ENCODE assay signal across 1 cellular context in the genomic region with DNA sequence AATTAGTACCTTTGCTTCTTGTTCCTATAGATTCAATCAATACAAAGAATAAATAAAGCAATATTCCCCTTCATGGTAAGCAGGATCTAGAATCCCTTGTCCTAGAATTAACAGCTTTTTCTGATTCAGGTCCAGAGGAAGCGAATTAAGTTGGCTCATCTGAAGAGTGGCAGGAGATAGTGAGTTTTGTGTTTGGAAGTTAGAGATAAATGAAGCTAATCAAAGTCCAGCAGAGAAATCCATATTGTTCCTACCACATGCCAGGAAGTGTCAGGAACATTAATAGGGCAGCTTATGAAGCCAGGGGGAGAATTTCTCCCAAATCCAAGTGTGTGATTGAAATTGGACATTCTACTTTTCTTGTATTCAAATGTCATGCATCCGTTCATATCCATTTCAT.
TF ChIP-seq lines count a peak whose summit lies in the region.

No MANE protein-coding gene starts in this region.

TF ChIP-seq in WTC11, 78 proteins besides CTCF, POLR2A, EP300 and RAD21 (continued from another document):
- TF ChIP-seq, protein P1, sequence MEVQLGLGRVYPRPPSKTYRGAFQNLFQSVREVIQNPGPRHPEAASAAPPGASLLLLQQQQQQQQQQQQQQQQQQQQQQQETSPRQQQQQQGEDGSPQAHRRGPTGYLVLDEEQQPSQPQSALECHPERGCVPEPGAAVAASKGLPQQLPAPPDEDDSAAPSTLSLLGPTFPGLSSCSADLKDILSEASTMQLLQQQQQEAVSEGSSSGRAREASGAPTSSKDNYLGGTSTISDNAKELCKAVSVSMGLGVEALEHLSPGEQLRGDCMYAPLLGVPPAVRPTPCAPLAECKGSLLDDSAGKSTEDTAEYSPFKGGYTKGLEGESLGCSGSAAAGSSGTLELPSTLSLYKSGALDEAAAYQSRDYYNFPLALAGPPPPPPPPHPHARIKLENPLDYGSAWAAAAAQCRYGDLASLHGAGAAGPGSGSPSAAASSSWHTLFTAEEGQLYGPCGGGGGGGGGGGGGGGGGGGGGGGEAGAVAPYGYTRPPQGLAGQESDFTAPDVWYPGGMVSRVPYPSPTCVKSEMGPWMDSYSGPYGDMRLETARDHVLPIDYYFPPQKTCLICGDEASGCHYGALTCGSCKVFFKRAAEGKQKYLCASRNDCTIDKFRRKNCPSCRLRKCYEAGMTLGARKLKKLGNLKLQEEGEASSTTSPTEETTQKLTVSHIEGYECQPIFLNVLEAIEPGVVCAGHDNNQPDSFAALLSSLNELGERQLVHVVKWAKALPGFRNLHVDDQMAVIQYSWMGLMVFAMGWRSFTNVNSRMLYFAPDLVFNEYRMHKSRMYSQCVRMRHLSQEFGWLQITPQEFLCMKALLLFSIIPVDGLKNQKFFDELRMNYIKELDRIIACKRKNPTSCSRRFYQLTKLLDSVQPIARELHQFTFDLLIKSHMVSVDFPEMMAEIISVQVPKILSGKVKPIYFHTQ (CRISPR knock-in tag; IDR thresholded peaks at IDR 0.05) = no peak
- no peak for TF ChIP-seq NR2C2 (CRISPR knock-in tag; IDR thresholded peaks at IDR 0.05)
- TF ChIP-seq, protein P2, sequence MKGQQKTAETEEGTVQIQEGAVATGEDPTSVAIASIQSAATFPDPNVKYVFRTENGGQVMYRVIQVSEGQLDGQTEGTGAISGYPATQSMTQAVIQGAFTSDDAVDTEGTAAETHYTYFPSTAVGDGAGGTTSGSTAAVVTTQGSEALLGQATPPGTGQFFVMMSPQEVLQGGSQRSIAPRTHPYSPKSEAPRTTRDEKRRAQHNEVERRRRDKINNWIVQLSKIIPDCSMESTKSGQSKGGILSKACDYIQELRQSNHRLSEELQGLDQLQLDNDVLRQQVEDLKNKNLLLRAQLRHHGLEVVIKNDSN (CRISPR knock-in tag; IDR thresholded peaks at IDR 0.05) = no peak
- no peak for TF ChIP-seq TEAD4 (CRISPR knock-in tag; IDR thresholded peaks at IDR 0.05)
- TF ChIP-seq RELA (CRISPR knock-in tag; IDR thresholded peaks at IDR 0.05; ENCODE audit: borderline replicate concordance) = no peak
- TF ChIP-seq TEAD1 (CRISPR knock-in tag; IDR thresholded peaks at IDR 0.05) = no peak
- TF ChIP-seq, protein P3, sequence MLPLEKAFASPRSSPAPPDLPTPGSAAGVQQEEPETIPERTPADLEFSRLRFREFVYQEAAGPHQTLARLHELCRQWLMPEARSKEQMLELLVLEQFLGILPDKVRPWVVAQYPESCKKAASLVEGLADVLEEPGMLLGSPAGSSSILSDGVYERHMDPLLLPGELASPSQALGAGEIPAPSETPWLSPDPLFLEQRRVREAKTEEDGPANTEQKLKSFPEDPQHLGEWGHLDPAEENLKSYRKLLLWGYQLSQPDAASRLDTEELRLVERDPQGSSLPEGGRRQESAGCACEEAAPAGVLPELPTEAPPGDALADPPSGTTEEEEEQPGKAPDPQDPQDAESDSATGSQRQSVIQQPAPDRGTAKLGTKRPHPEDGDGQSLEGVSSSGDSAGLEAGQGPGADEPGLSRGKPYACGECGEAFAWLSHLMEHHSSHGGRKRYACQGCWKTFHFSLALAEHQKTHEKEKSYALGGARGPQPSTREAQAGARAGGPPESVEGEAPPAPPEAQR (CRISPR knock-in tag; IDR thresholded peaks at IDR 0.05) = no peak
- no peak for TF ChIP-seq ZNF219 (CRISPR knock-in tag; IDR thresholded peaks at IDR 0.05; ENCODE audit: borderline replicate concordance)
- no peak for TF ChIP-seq ATF1 (CRISPR knock-in tag; IDR thresholded peaks at IDR 0.05)
- TF ChIP-seq, protein P4, sequence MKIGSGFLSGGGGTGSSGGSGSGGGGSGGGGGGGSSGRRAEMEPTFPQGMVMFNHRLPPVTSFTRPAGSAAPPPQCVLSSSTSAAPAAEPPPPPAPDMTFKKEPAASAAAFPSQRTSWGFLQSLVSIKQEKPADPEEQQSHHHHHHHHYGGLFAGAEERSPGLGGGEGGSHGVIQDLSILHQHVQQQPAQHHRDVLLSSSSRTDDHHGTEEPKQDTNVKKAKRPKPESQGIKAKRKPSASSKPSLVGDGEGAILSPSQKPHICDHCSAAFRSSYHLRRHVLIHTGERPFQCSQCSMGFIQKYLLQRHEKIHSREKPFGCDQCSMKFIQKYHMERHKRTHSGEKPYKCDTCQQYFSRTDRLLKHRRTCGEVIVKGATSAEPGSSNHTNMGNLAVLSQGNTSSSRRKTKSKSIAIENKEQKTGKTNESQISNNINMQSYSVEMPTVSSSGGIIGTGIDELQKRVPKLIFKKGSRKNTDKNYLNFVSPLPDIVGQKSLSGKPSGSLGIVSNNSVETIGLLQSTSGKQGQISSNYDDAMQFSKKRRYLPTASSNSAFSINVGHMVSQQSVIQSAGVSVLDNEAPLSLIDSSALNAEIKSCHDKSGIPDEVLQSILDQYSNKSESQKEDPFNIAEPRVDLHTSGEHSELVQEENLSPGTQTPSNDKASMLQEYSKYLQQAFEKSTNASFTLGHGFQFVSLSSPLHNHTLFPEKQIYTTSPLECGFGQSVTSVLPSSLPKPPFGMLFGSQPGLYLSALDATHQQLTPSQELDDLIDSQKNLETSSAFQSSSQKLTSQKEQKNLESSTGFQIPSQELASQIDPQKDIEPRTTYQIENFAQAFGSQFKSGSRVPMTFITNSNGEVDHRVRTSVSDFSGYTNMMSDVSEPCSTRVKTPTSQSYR (CRISPR knock-in tag; IDR thresholded peaks at IDR 0.05) = no peak
TF ChIP-seq in WTC11: peak in this region for 0.
